Comparison of ENCODE assay signal across 20 cellular contexts in genomic region chrX:104972737-104973136, GRCh38.
DNase-seq lines count a peak whose midpoint lies in the region; FAIRE-seq and TF ChIP-seq lines count a peak whose summit lies in the region.
"Had no signal": no experiment of that assay in that cellular context is flagged by ENCODE, and none has a peak within 500 bp of the region (broad histone marks: within the 10 kb centered on the region; RNA-seq: fewer than 3 reads in every experiment).

No MANE protein-coding gene starts in this region.

- WGBS in endodermal cell (ENCODE audit: insufficient coverage in 1 of 2, insufficient read length in 1 of 2), 2 experiments, result 90% methylated on average over 1 of the region's 1 CpG; no CpG with 5 or more reads in 1 of the 2 experiments

- DNase-seq in HT1080 (ENCODE audit: low read depth), result peak; percentile 0
- peak; percentile 78 for DNase-seq in NCI-H524 treated with DMSO at 0.1 percent for 48 hours (lab: John Stamatoyannopoulos, UW)
- DNase-seq in bronchial epithelial cell (ENCODE audit: low read depth), result peak; percentile 39
- DNase-seq in renal cortical epithelial cell (ENCODE audit: low read depth), result peak; percentile 76
- DNase-seq in endodermal cell, result no peak
- DNase-seq in T-helper 2 cell, result no peak
- no peak for DNase-seq in GOT3 (lab: John Stamatoyannopoulos, UW)
- no peak for DNase-seq in middle frontal gyrus (ENCODE audit: extremely low spot score, low spot score)
- DNase-seq: AML-193, Caco-2, DMS79, NCI-H1048, NCI-H146, NCI-H2107, NCI-H446, SK-N-SH had no signal

- no peak overlapping the region for H3K27ac Mint-ChIP-seq in endodermal cell
- H3K27ac Mint-ChIP-seq: IgD-negative memory B cell had no signal

- no peaks in the 10 kb centered on the region for H3K36me3 ChIP-seq in bronchial epithelial cell (ENCODE audit: control insufficient read depth, insufficient read depth, low read length)
- no peaks in the 10 kb centered on the region for H3K36me3 ChIP-seq in endodermal cell (ENCODE audit: control insufficient read depth, insufficient read depth, low read length)

- TF ChIP-seq CTCF in bronchial epithelial cell (IDR thresholded peaks at IDR 0.05; ENCODE audit: insufficient read depth, low read length, severe bottlenecking) (no peak), endodermal cell (conservative IDR thresholded peaks at IDR 0.05) (no peak)

- no peaks in the 10 kb centered on the region for H3K4me1 ChIP-seq in endodermal cell (ENCODE audit: control insufficient read depth, insufficient read depth, low read length)
- H3K4me1 ChIP-seq: Caco-2 had no signal

- no peak overlapping the region for H3K27ac ChIP-seq in endodermal cell (ENCODE audit: low read depth, low read length)

- H3K4me3 ChIP-seq in bronchial epithelial cell (ENCODE audit: low read depth, low read length), result no peak overlapping the region
- no peak overlapping the region for H3K4me3 ChIP-seq in endodermal cell (ENCODE audit: low read length)

- H3K9me3 Mint-ChIP-seq in endodermal cell, result peaks cover 36% of the 10 kb centered on the region
- H3K9me3 Mint-ChIP-seq: IgD-negative memory B cell had no signal

- H3K9me3 ChIP-seq in endodermal cell (ENCODE audit: control insufficient read depth, low read length), result no peaks in the 10 kb centered on the region
- H3K9me3 ChIP-seq: Caco-2, SK-N-SH had no signal

- no peaks in the 10 kb centered on the region for H3K4me1 Mint-ChIP-seq in endodermal cell
- H3K4me1 Mint-ChIP-seq: IgD-negative memory B cell had no signal

- H3K9ac ChIP-seq in endodermal cell (ENCODE audit: extremely low read depth, low read length, poor library complexity, severe bottlenecking), result no peak overlapping the region
- H3K9ac ChIP-seq: SK-N-SH had no signal

- H3K27me3 Mint-ChIP-seq in endodermal cell (ENCODE audit: insufficient read depth), result no peaks in the 10 kb centered on the region
- H3K27me3 Mint-ChIP-seq: IgD-negative memory B cell had no signal

- no peak for FAIRE-seq in bronchial epithelial cell (lab: Jason Lieb, UNC)
- FAIRE-seq: G401.6, GM12892, GM19239 had no signal

- H3K36me3 Mint-ChIP-seq in endodermal cell (ENCODE audit: low read depth), result no peaks in the 10 kb centered on the region
- H3K36me3 Mint-ChIP-seq: IgD-negative memory B cell had no signal

- no peak overlapping the region for H3K4me3 Mint-ChIP-seq in endodermal cell
- H3K4me3 Mint-ChIP-seq: IgD-negative memory B cell had no signal

- H3K27me3 ChIP-seq in bronchial epithelial cell (ENCODE audit: control insufficient read depth, insufficient read depth, low read length) (no peaks in the 10 kb centered on the region), endodermal cell (ENCODE audit: control insufficient read depth, insufficient read depth, low read length, poor library complexity, severe bottlenecking) (no peaks in the 10 kb centered on the region)

Comparison
In these comparisons a context has a peak if more than half of its experiments do, and no peak if none do; other contexts are left out.
1. DNase-seq: peak in HT1080 (single experiment), NCI-H524 treated with DMSO at 0.1 percent for 48 hours (single experiment), bronchial epithelial cell (single experiment) and renal cortical epithelial cell (single experiment); none in endodermal cell (single experiment), T-helper 2 cell (0 of 5), GOT3 (single experiment) and middle frontal gyrus (single experiment).